ENCODE assay signal across 8 cellular contexts in genomic region chr19:53432088-53432661, GRCh38. TPM values are rescaled to one million over a fixed set of nuclear protein-coding genes. Genes with fewer than 3 reads are reported as not detected.
DNase-seq lines count a peak whose midpoint lies in the region; ATAC-seq and TF ChIP-seq lines count a peak whose summit lies in the region.

No MANE protein-coding gene starts in this region.

- DNase-seq in BJ (ENCODE audit: low read depth) (no peak), fibroblast of gingiva (ENCODE audit: low read depth) (peak; percentile 20), neural crest cell (ENCODE audit: low read depth, low spot score) (peak; percentile 4), germinal center (ENCODE audit: low spot score) (no peak), globus pallidus (ENCODE audit: low spot score) (no peak)
- DNase-seq in activated CD4-positive, alpha-beta T cell treated with anti-CD3 and anti-CD28 coated beads, Interleukin-2, amount 10 ng/mL, durations not matched to agents 7 days and 5 days, result peak; percentile 17

- peak overlapping the region; percentile 79 for H3K4me3 ChIP-seq in BJ (ENCODE audit: low read depth, low read length)

- POLR2A ChIA-PET in BJ (lab: Charles Lee), result no interaction called here
- POLR2A ChIA-PET in activated CD4-positive, alpha-beta T cell treated with anti-CD3 and anti-CD28 coated beads, Interleukin-2, amount 10 ng/mL, durations not matched to agents 7 days and 5 days (lab: Charles Lee), result no interaction called here

- CTCF ChIA-PET in BJ (lab: Yijun Ruan, JAX), result no interaction called here
- CTCF ChIA-PET in activated CD4-positive, alpha-beta T cell treated with anti-CD3 and anti-CD28 coated beads, Interleukin-2, amount 10 ng/mL, durations not matched to agents 7 days and 5 days (lab: Charles Lee), result interaction anchor here (0.6 kb wide), 1 partner anchor 358 kb away, joined by 3 read pairs; no protein-coding TSS in a partner anchor

- H3K27me3 Mint-ChIP-seq in activated CD4-positive, alpha-beta T cell treated with anti-CD3 and anti-CD28 coated beads, Interleukin-2, amount 10 ng/mL, durations not matched to agents 7 days and 5 days, result no peaks in the 10 kb centered on the region
- H3K27me3 Mint-ChIP-seq in neural crest cell (ENCODE audit: low read depth), result peaks cover 9% of the 10 kb centered on the region

- H3K36me3 Mint-ChIP-seq in activated CD4-positive, alpha-beta T cell treated with anti-CD3 and anti-CD28 coated beads, Interleukin-2, amount 10 ng/mL, durations not matched to agents 7 days and 5 days (ENCODE audit: low read depth), result peaks cover 41% of the 10 kb centered on the region
- H3K36me3 Mint-ChIP-seq in neural crest cell (ENCODE audit: low read depth), result peaks cover 15% of the 10 kb centered on the region

- H3K36me3 ChIP-seq in BJ (ENCODE audit: control insufficient read depth, insufficient read depth, low read length), result no peaks in the 10 kb centered on the region; the same call in 1 of the 2 replicates

- TF ChIP-seq CTCF in BJ (IDR thresholded peaks at IDR 0.05; ENCODE audit: insufficient read depth, low read depth, low read length) (no peak), neural crest cell (conservative IDR thresholded peaks at IDR 0.05) (no peak)

- H3K4me1 Mint-ChIP-seq in activated CD4-positive, alpha-beta T cell treated with anti-CD3 and anti-CD28 coated beads, Interleukin-2, amount 10 ng/mL, durations not matched to agents 7 days and 5 days, result peaks cover 25% of the 10 kb centered on the region
- H3K4me1 Mint-ChIP-seq in neural crest cell, result peaks cover 25% of the 10 kb centered on the region

- ATAC-seq in GM19395 (IDR thresholded peaks at IDR 0.05; ENCODE audit: unreplicated experiment) (peak; percentile 32), HG03469 (IDR thresholded peaks at IDR 0.05; ENCODE audit: unreplicated experiment) (peak; percentile 12)

- peak overlapping the region; percentile 91 for H3K4me3 Mint-ChIP-seq in activated CD4-positive, alpha-beta T cell treated with anti-CD3 and anti-CD28 coated beads, Interleukin-2, amount 10 ng/mL, durations not matched to agents 7 days and 5 days
- peak overlapping the region; percentile 97 for H3K4me3 Mint-ChIP-seq in neural crest cell

- peaks cover 19% of the 10 kb centered on the region for H3K9me3 Mint-ChIP-seq in activated CD4-positive, alpha-beta T cell treated with anti-CD3 and anti-CD28 coated beads, Interleukin-2, amount 10 ng/mL, durations not matched to agents 7 days and 5 days
- no peaks in the 10 kb centered on the region for H3K9me3 Mint-ChIP-seq in neural crest cell

- H3K27ac Mint-ChIP-seq in activated CD4-positive, alpha-beta T cell treated with anti-CD3 and anti-CD28 coated beads, Interleukin-2, amount 10 ng/mL, durations not matched to agents 7 days and 5 days, result peak overlapping the region; percentile 91
- peak overlapping the region; percentile 67 for H3K27ac Mint-ChIP-seq in neural crest cell (ENCODE audit: unreplicated experiment)

- no peaks in the 10 kb centered on the region for H3K27me3 ChIP-seq in BJ (ENCODE audit: control insufficient read depth, insufficient read depth, low read length)

RNA-seq across cellular contexts. Expression of gene ZNF761, which starts 0.4 kb away (rescaled TPM):
- 5.6 and 8.7 TPM in 2 replicates for polyA plus RNA-seq in BJ (2011; rRNA removed)
- 3.4 and 3.6 TPM in 2 replicates for polyA minus RNA-seq in BJ (2011; rRNA and poly(A)+ RNA removed)
- total RNA-seq in activated CD4-positive, alpha-beta T cell treated with anti-CD3 and anti-CD28 coated beads, Interleukin-2, amount 10 ng/mL, durations not matched to agents 7 days and 5 days, result 10 to 100 TPM; 11.2 to 11.3 TPM
- 10.0 and 10.5 TPM in 2 replicates for total RNA-seq in neural crest cell

RNA-seq across cellular contexts. Expression of gene ZNF813, which starts 35.4 kb away (rescaled TPM):
- polyA plus RNA-seq in BJ (2011; rRNA removed), result 0.60 and 1.5 TPM in 2 replicates
- 1.2 and 1.3 TPM in 2 replicates for polyA minus RNA-seq in BJ (2011; rRNA and poly(A)+ RNA removed)
- total RNA-seq in activated CD4-positive, alpha-beta T cell treated with anti-CD3 and anti-CD28 coated beads, Interleukin-2, amount 10 ng/mL, durations not matched to agents 7 days and 5 days, result 1 to 10 TPM; 4.6 to 6.8 TPM
- total RNA-seq in neural crest cell, result 8.2 and 8.6 TPM in 2 replicates

RNA-seq across cellular contexts. Expression of gene ZNF765, which starts 37.2 kb away (rescaled TPM):
- polyA plus RNA-seq in BJ (2011; rRNA removed), result 2.9 and 3.9 TPM in 2 replicates
- polyA minus RNA-seq in BJ (2011; rRNA and poly(A)+ RNA removed), result 5.1 and 6.5 TPM in 2 replicates
- total RNA-seq in activated CD4-positive, alpha-beta T cell treated with anti-CD3 and anti-CD28 coated beads, Interleukin-2, amount 10 ng/mL, durations not matched to agents 7 days and 5 days, result 10 to 100 TPM; 13.8 to 14.0 TPM
- total RNA-seq in neural crest cell, result 10.1 and 10.8 TPM in 2 replicates

Comparison
In these comparisons a context has a peak if more than half of its experiments do, and no peak if none do; other contexts are left out.
1. DNase-seq: peak in activated CD4-positive, alpha-beta T cell treated with anti-CD3 and anti-CD28 coated beads, Interleukin-2, amount 10 ng/mL, durations not matched to agents 7 days and 5 days (single experiment), fibroblast of gingiva (single experiment) and neural crest cell (single experiment); none in BJ (single experiment), germinal center (single experiment) and globus pallidus (single experiment).